1 cellular context compared by ENCODE assay signal in genomic region chr5:178130576-178131445, GRCh38.
A peak's percentile ranks its signal among the peaks of the same experiment; 100 is the strongest.
TF ChIP-seq lines count a peak whose summit lies in the region.

TSS of gene RMND5B (plus strand) at chr5:178131014. CDS start at chr5:178138120, 7,106 bp downstream.

TF ChIP-seq in HepG2, 621 proteins besides CTCF, POLR2A, EP300 and RAD21 (continued from another document and continues in another):
- TF ChIP-seq, protein P1, sequence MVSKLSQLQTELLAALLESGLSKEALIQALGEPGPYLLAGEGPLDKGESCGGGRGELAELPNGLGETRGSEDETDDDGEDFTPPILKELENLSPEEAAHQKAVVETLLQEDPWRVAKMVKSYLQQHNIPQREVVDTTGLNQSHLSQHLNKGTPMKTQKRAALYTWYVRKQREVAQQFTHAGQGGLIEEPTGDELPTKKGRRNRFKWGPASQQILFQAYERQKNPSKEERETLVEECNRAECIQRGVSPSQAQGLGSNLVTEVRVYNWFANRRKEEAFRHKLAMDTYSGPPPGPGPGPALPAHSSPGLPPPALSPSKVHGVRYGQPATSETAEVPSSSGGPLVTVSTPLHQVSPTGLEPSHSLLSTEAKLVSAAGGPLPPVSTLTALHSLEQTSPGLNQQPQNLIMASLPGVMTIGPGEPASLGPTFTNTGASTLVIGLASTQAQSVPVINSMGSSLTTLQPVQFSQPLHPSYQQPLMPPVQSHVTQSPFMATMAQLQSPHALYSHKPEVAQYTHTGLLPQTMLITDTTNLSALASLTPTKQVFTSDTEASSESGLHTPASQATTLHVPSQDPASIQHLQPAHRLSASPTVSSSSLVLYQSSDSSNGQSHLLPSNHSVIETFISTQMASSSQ (IDR thresholded peaks at IDR 0.05; ENCODE audit: low read depth) = no peak
- TF ChIP-seq, protein P1 (CRISPR knock-in tag; IDR thresholded peaks at IDR 0.05; ENCODE audit: borderline replicate concordance) = peak; percentile 57; the same call in 1 of the 2 replicates
- TF ChIP-seq NFYB (CRISPR knock-in tag; IDR thresholded peaks at IDR 0.05) = peak; percentile 35; the same call in 1 of the 2 replicates
- peak; percentile 16; the same call in 1 of the 2 replicates for TF ChIP-seq POGZ (CRISPR knock-in tag; IDR thresholded peaks at IDR 0.05)
- TF ChIP-seq, protein P2, sequence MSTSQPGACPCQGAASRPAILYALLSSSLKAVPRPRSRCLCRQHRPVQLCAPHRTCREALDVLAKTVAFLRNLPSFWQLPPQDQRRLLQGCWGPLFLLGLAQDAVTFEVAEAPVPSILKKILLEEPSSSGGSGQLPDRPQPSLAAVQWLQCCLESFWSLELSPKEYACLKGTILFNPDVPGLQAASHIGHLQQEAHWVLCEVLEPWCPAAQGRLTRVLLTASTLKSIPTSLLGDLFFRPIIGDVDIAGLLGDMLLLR (CRISPR knock-in tag; IDR thresholded peaks at IDR 0.05) = peak; percentile 25; the same call in 1 of the 2 replicates
- TF ChIP-seq ZNF180 (CRISPR knock-in tag; IDR thresholded peaks at IDR 0.05; ENCODE audit: borderline replicate concordance, low read depth) = no peak
- 0 out of 2 replicates have a peak, but pooled peaks have one; percentile 25 for TF ChIP-seq KLF13 (CRISPR knock-in tag; IDR thresholded peaks at IDR 0.05)
- no peak for TF ChIP-seq PCBP1 (IDR thresholded peaks at IDR 0.05; ENCODE audit: borderline replicate concordance, low read depth, low read length)
- TF ChIP-seq SAFB2 (CRISPR knock-in tag; IDR thresholded peaks at IDR 0.05; ENCODE audit: borderline replicate concordance, low read depth) = peak; percentile 60
- TF ChIP-seq KDM5B (CRISPR knock-in tag; IDR thresholded peaks at IDR 0.05; ENCODE audit: borderline replicate concordance) = peak; percentile 91
- TF ChIP-seq, protein P3, sequence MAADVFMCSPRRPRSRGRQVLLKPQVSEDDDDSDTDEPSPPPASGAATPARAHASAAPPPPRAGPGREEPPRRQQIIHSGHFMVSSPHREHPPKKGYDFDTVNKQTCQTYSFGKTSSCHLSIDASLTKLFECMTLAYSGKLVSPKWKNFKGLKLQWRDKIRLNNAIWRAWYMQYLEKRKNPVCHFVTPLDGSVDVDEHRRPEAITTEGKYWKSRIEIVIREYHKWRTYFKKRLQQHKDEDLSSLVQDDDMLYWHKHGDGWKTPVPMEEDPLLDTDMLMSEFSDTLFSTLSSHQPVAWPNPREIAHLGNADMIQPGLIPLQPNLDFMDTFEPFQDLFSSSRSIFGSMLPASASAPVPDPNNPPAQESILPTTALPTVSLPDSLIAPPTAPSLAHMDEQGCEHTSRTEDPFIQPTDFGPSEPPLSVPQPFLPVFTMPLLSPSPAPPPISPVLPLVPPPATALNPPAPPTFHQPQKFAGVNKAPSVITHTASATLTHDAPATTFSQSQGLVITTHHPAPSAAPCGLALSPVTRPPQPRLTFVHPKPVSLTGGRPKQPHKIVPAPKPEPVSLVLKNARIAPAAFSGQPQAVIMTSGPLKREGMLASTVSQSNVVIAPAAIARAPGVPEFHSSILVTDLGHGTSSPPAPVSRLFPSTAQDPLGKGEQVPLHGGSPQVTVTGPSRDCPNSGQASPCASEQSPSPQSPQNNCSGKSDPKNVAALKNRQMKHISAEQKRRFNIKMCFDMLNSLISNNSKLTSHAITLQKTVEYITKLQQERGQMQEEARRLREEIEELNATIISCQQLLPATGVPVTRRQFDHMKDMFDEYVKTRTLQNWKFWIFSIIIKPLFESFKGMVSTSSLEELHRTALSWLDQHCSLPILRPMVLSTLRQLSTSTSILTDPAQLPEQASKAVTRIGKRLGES (CRISPR knock-in tag; IDR thresholded peaks at IDR 0.05; ENCODE audit: borderline replicate concordance) = peak; percentile 39; the same call in 1 of the 2 replicates
- TF ChIP-seq ZNF879 (CRISPR knock-in tag; IDR thresholded peaks at IDR 0.05) = 0 out of 2 replicates have a peak, but pooled peaks have one; percentile 25
- TF ChIP-seq TBP (CRISPR knock-in tag; IDR thresholded peaks at IDR 0.05) = 0 out of 2 replicates have a peak, but pooled peaks have one; percentile 52
- peak; percentile 53; the same call in 1 of the 2 replicates for TF ChIP-seq ZBTB7B (CRISPR knock-in tag; IDR thresholded peaks at IDR 0.05)
- no peak for TF ChIP-seq BORCS8-MEF2B (CRISPR knock-in tag; IDR thresholded peaks at IDR 0.05)
- 0 out of 2 replicates have a peak, but pooled peaks have one; percentile 73 for TF ChIP-seq ZNF878 (CRISPR knock-in tag; IDR thresholded peaks at IDR 0.05)
- TF ChIP-seq ZNF260 (CRISPR knock-in tag; IDR thresholded peaks at IDR 0.05; ENCODE audit: borderline replicate concordance, low read depth) = no peak
- TF ChIP-seq ZNF333 (CRISPR knock-in tag; IDR thresholded peaks at IDR 0.05; ENCODE audit: borderline replicate concordance) = peak; percentile 21; the same call in 1 of the 2 replicates
- TF ChIP-seq GABPB1 (CRISPR knock-in tag; IDR thresholded peaks at IDR 0.05) = peak; percentile 91
- TF ChIP-seq, protein P4, sequence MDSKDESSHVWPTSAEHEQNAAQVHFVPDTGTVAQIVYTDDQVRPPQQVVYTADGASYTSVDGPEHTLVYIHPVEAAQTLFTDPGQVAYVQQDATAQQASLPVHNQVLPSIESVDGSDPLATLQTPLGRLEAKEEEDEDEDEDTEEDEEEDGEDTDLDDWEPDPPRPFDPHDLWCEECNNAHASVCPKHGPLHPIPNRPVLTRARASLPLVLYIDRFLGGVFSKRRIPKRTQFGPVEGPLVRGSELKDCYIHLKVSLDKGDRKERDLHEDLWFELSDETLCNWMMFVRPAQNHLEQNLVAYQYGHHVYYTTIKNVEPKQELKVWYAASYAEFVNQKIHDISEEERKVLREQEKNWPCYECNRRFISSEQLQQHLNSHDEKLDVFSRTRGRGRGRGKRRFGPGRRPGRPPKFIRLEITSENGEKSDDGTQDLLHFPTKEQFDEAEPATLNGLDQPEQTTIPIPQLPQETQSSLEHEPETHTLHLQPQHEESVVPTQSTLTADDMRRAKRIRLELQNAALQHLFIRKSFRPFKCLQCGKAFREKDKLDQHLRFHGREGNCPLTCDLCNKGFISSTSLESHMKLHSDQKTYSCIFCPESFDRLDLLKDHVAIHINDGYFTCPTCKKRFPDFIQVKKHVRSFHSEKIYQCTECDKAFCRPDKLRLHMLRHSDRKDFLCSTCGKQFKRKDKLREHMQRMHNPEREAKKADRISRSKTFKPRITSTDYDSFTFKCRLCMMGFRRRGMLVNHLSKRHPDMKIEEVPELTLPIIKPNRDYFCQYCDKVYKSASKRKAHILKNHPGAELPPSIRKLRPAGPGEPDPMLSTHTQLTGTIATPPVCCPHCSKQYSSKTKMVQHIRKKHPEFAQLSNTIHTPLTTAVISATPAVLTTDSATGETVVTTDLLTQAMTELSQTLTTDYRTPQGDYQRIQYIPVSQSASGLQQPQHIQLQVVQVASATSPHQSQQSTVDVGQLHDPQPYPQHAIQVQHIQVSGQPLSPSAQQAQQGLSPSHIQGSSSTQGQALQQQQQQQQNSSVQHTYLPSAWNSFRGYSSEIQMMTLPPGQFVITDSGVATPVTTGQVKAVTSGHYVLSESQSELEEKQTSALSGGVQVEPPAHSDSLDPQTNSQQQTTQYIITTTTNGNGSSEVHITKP (CRISPR knock-in tag; IDR thresholded peaks at IDR 0.05; ENCODE audit: low read depth) = peak; percentile 98
- TF ChIP-seq SMYD3 (CRISPR knock-in tag; IDR thresholded peaks at IDR 0.05) = peak; percentile 27; the same call in 1 of the 2 replicates
- TF ChIP-seq PRMT3 (CRISPR knock-in tag; IDR thresholded peaks at IDR 0.05; ENCODE audit: borderline replicate concordance, low read depth) = no peak
- TF ChIP-seq, protein P5, sequence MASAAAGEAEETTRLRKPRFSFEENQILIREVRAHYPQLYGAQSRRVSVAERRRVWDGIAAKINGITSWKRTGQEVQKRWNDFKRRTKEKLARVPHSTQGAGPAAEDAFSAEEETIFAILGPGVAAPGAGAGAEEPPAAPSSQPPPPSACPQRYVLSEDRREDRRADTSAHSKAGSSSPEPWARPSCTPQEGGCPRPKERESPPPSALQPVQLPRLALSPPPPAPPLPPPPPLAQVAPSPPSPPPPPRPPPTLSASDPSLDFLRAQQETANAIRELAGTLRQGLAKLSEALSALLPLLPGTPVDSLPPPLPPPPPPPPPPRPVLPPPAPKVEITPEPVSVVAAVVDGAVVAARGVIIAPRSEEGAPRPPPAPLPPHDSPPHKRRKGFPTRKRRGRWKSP (CRISPR knock-in tag; IDR thresholded peaks at IDR 0.05) = peak; percentile 92
- 0 out of 2 replicates have a peak, but pooled peaks have one; percentile 44 for TF ChIP-seq ZNF124 (CRISPR knock-in tag; IDR thresholded peaks at IDR 0.05)
- no peak for TF ChIP-seq ZNF232 (CRISPR knock-in tag; IDR thresholded peaks at IDR 0.05; ENCODE audit: borderline replicate concordance)
- TF ChIP-seq, protein P6, sequence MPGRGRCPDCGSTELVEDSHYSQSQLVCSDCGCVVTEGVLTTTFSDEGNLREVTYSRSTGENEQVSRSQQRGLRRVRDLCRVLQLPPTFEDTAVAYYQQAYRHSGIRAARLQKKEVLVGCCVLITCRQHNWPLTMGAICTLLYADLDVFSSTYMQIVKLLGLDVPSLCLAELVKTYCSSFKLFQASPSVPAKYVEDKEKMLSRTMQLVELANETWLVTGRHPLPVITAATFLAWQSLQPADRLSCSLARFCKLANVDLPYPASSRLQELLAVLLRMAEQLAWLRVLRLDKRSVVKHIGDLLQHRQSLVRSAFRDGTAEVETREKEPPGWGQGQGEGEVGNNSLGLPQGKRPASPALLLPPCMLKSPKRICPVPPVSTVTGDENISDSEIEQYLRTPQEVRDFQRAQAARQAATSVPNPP (CRISPR knock-in tag; IDR thresholded peaks at IDR 0.05) = peak; percentile 60; the same call in 1 of the 2 replicates
- peak; percentile 52; the same call in 1 of the 2 replicates for TF ChIP-seq RNF2 (conservative IDR thresholded peaks at IDR 0.05; ENCODE audit: low read depth)
- TF ChIP-seq ZFP36L1 (CRISPR knock-in tag; IDR thresholded peaks at IDR 0.05) = 0 out of 2 replicates have a peak, but pooled peaks have one; percentile 38
- no peak for TF ChIP-seq CSRNP1 (CRISPR knock-in tag; IDR thresholded peaks at IDR 0.05)
- peak; percentile 12 for TF ChIP-seq TEAD3 (CRISPR knock-in tag; optimal IDR thresholded peaks at IDR 0.05; ENCODE audit: borderline replicate concordance)
- TF ChIP-seq ZNF276 (CRISPR knock-in tag; IDR thresholded peaks at IDR 0.05; ENCODE audit: low read depth) = peak; percentile 80; the same call in 1 of the 2 replicates
- TF ChIP-seq, protein P7, sequence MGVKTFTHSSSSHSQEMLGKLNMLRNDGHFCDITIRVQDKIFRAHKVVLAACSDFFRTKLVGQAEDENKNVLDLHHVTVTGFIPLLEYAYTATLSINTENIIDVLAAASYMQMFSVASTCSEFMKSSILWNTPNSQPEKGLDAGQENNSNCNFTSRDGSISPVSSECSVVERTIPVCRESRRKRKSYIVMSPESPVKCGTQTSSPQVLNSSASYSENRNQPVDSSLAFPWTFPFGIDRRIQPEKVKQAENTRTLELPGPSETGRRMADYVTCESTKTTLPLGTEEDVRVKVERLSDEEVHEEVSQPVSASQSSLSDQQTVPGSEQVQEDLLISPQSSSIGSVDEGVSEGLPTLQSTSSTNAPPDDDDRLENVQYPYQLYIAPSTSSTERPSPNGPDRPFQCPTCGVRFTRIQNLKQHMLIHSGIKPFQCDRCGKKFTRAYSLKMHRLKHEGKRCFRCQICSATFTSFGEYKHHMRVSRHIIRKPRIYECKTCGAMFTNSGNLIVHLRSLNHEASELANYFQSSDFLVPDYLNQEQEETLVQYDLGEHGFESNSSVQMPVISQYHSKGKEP (CRISPR knock-in tag; IDR thresholded peaks at IDR 0.05) = no peak
- TF ChIP-seq ZNF343 (CRISPR knock-in tag; IDR thresholded peaks at IDR 0.05) = peak; percentile 77; the same call in 1 of the 2 replicates
- peak; percentile 28; the same call in 1 of the 2 replicates for TF ChIP-seq ETV5 (CRISPR knock-in tag; IDR thresholded peaks at IDR 0.05; ENCODE audit: borderline replicate concordance)
- TF ChIP-seq CBFB (CRISPR knock-in tag; IDR thresholded peaks at IDR 0.05) = peak; percentile 78; the same call in 1 of the 2 replicates
- peak; percentile 81 for TF ChIP-seq PHF20 (CRISPR knock-in tag; IDR thresholded peaks at IDR 0.05)
- TF ChIP-seq TAF1 (CRISPR knock-in tag; IDR thresholded peaks at IDR 0.05) = peak; percentile 72
- peak; percentile 42; the same call in 1 of the 2 replicates for TF ChIP-seq TARDBP (CRISPR knock-in tag; IDR thresholded peaks at IDR 0.05)
- no peak for TF ChIP-seq PTBP1 (IDR thresholded peaks at IDR 0.05; ENCODE audit: low read depth, low read length, poor library complexity, severe bottlenecking)
- TF ChIP-seq ZNF558 (CRISPR knock-in tag; IDR thresholded peaks at IDR 0.05; ENCODE audit: borderline replicate concordance) = peak; percentile 64; the same call in 1 of the 2 replicates
- TF ChIP-seq MTA3 (CRISPR knock-in tag; IDR thresholded peaks at IDR 0.05) = no peak
- TF ChIP-seq ZFAT (CRISPR knock-in tag; conservative IDR thresholded peaks at IDR 0.05) = peak; percentile 78; the same call in 1 of the 2 replicates
- no peak for TF ChIP-seq POLR2AphosphoS2 (IDR thresholded peaks at IDR 0.05; ENCODE audit: low read depth, low read length)
